17 cellular contexts compared by ENCODE assay signal in the genomic region with DNA sequence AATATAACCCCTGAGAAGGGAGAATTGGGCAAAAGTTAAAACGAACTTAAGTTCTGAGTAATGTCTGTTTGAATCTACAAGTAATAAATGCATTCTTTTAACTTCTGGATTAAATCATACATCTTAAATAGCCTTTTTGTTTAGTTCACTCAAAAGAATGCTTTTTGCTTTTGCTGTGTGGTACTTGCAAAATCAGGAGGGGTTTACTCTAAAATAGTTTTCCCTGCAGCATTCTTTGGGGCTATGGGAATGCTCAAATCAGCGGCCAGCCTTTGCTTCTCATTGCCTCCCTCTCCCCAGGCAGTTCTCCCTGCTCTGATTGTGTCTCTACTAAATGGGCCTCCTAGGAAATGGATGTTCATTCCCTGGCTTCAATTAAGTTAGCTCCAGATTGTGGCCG. TPM values are rescaled to one million over a fixed set of nuclear protein-coding genes. Genes with fewer than 3 reads are reported as not detected.
DNase-seq lines count a peak whose midpoint lies in the region; ATAC-seq and TF ChIP-seq lines count a peak whose summit lies in the region.
"Had no signal": no experiment of that assay in that cellular context is flagged by ENCODE, and none has a peak within 500 bp of the region (broad histone marks: within the 10 kb centered on the region; RNA-seq: fewer than 3 reads in every experiment).

No MANE protein-coding gene starts in this region.

- no peak overlapping the region for H3K4me3 Mint-ChIP-seq in HFFc6
- peak overlapping the region in 2 of 3 experiments; percentile 24 to 51 for H3K4me3 Mint-ChIP-seq in nephron
- no peak overlapping the region for H3K4me3 Mint-ChIP-seq in CD14-positive monocyte
- H3K4me3 Mint-ChIP-seq: activated T-cell treated with anti-CD3 and anti-CD28 coated beads, Interleukin-2, amount 50 U/mL, for 72 hours; H9 had no signal

- H3K27me3 Mint-ChIP-seq in HFFc6 (ENCODE audit: insufficient read depth) (peaks cover 7% of the 10 kb centered on the region), nephron (ENCODE audit: low read depth) (no peaks in the 10 kb centered on the region), CD14-positive monocyte (ENCODE audit: low read depth in 3 of 3) (peaks cover 4 to 13% (median 11%) of the 10 kb centered on the region in 3 donors)

- intact Hi-C loops in CD14-positive monocyte (cut with micrococcal nuclease): no loop called here

- H3K36me3 Mint-ChIP-seq in HFFc6 (ENCODE audit: low read depth): no peaks in the 10 kb centered on the region
- H3K36me3 Mint-ChIP-seq in nephron (ENCODE audit: low read depth): no peaks in the 10 kb centered on the region
- no peaks in the 10 kb centered on the region for H3K36me3 Mint-ChIP-seq in CD14-positive monocyte
- H3K36me3 Mint-ChIP-seq: activated naive CD4-positive, alpha-beta T cell treated with anti-CD3 and anti-CD28 coated beads, Interleukin-2, amount 50 U/mL, for 72 hours had no signal

- H3K9me3 Mint-ChIP-seq in HFFc6 (no peaks in the 10 kb centered on the region), nephron (no peaks in the 10 kb centered on the region), CD14-positive monocyte (no peaks in the 10 kb centered on the region)
- H3K9me3 Mint-ChIP-seq: activated naive CD4-positive, alpha-beta T cell treated with anti-CD3 and anti-CD28 coated beads, Interleukin-2, amount 50 U/mL, for 72 hours; activated T-cell treated with anti-CD3 and anti-CD28 coated beads, Interleukin-2, amount 50 U/mL, for 72 hours; H9 had no signal

- ATAC-seq in HG02763 (IDR thresholded peaks at IDR 0.05; ENCODE audit: unreplicated experiment): no peak
- ATAC-seq: activated naive CD4-positive, alpha-beta T cell treated with anti-CD3 and anti-CD28 coated beads, Interleukin-2, amount 50 U/mL, for 72 hours; activated T-cell treated with anti-CD3 and anti-CD28 coated beads, Interleukin-2, amount 50 U/mL, for 72 hours; body of pancreas had no signal

- DNase-seq in HFFc6 (peak; percentile 9), epidermal melanocyte (ENCODE audit: insufficient read length, low spot score) (peak; percentile 60), CD14-positive monocyte (ENCODE audit: low spot score) (no peak), mucosa of gallbladder (ENCODE audit: low spot score) (no peak)
- no peak for DNase-seq in central memory CD4-positive, alpha-beta T cell
- DNase-seq: activated T-cell treated with anti-CD3 and anti-CD28 coated beads, Interleukin-2, amount 50 U/mL, for 72 hours; body of pancreas; cortex of kidney; GDM1; H9; NCI-H1417 treated with DMSO at 0.1 percent for 48 hours; retina; stimulated activated CD4-positive, alpha-beta T cell treated with anti-CD3 and anti-CD28 coated beads, Interleukin-15, amount 100 ng/mL, for 24 hours had no signal

- TF ChIP-seq CTCF in HFFc6 (IDR thresholded peaks at IDR 0.05): no peak
- TF ChIP-seq CTCF in nephron (IDR thresholded peaks at IDR 0.05; ENCODE audit: unreplicated experiment in 3 of 3): no peak
- no peak for TF ChIP-seq CTCF in CD14-positive monocyte (IDR thresholded peaks at IDR 0.05)

- H3K27ac Mint-ChIP-seq in HFFc6 (peak overlapping the region; percentile 68), nephron (peak overlapping the region; percentile 20 to 62 (median 50)), CD14-positive monocyte (no peak overlapping the region)
- H3K27ac Mint-ChIP-seq: activated naive CD4-positive, alpha-beta T cell treated with anti-CD3 and anti-CD28 coated beads, Interleukin-2, amount 50 U/mL, for 72 hours; activated T-cell treated with anti-CD3 and anti-CD28 coated beads, Interleukin-2, amount 50 U/mL, for 72 hours had no signal

- H3K4me1 Mint-ChIP-seq in HFFc6 (ENCODE audit: low read depth) (peaks cover 46% of the 10 kb centered on the region), nephron (peaks cover 41% of the 10 kb centered on the region), CD14-positive monocyte (peaks cover 10% of the 10 kb centered on the region)

RNA-seq across cellular contexts. Expression of a gene that starts 4.3 kb away (rescaled TPM):
- total RNA-seq in HFFc6 (2021; fragmentation: NEBNext Ultra II Directional; extraction: Animal tissue kit (Norgen Biotek cat#: 25700)): 10 to 100 TPM; 25.8 to 34.0 (median 31.6) TPM
- polyA plus RNA-seq in CD14-positive monocyte: 1 to 10 TPM; 1.7 to 2.3 TPM
- total RNA-seq in mucosa of gallbladder: 20.7 TPM

RNA-seq across cellular contexts. Expression of a gene that starts 17.9 kb away (rescaled TPM):
- total RNA-seq in HFFc6 (2021; fragmentation: NEBNext Ultra II Directional; extraction: Animal tissue kit (Norgen Biotek cat#: 25700)): 10 to 100 TPM; 25.4 to 47.3 (median 39.7) TPM
- polyA plus RNA-seq in CD14-positive monocyte: 10 to 100 TPM; 19.8 to 24.7 TPM
- total RNA-seq in mucosa of gallbladder: 17.6 TPM

RNA-seq across cellular contexts. Expression of a gene that starts 18.0 kb away (rescaled TPM):
- total RNA-seq in HFFc6 (2021; fragmentation: NEBNext Ultra II Directional; extraction: Animal tissue kit (Norgen Biotek cat#: 25700)): 10 to 100 TPM; 41.9 to 96.4 (median 89.6) TPM
- not detected for polyA plus RNA-seq in CD14-positive monocyte
- 2.6 TPM for total RNA-seq in mucosa of gallbladder

RNA-seq across cellular contexts. Expression of a gene that starts 38.1 kb away (rescaled TPM):
- total RNA-seq in HFFc6 (2021; fragmentation: NEBNext Ultra II Directional; extraction: Animal tissue kit (Norgen Biotek cat#: 25700)): not detected
- polyA plus RNA-seq in CD14-positive monocyte: not detected
- total RNA-seq in mucosa of gallbladder: not detected
- total RNA-seq: body of pancreas had no signal
- polyA plus RNA-seq: thymus had no signal

Comparison
In these comparisons a context has a peak if more than half of its experiments do, and no peak if none do; other contexts are left out.
1. DNase-seq: peak in HFFc6 (single experiment) and epidermal melanocyte (single experiment); none in central memory CD4-positive, alpha-beta T cell (single experiment), CD14-positive monocyte (single experiment) and mucosa of gallbladder (single experiment).
2. H3K27ac Mint-ChIP-seq: peak in HFFc6 (single experiment) and nephron (3 of 3); none in CD14-positive monocyte (0 of 7).
3. H3K4me3 Mint-ChIP-seq: peak in nephron (2 of 3); none in HFFc6 (single experiment) and CD14-positive monocyte (0 of 2).
4. RNA of a gene that starts 18.0 kb away (total RNA-seq): 41.9 to 96.4 TPM in HFFc6; 2.6 TPM in mucosa of gallbladder (single experiment); every median in the first group is over 10 times any median in the second.